In the genomic region with DNA sequence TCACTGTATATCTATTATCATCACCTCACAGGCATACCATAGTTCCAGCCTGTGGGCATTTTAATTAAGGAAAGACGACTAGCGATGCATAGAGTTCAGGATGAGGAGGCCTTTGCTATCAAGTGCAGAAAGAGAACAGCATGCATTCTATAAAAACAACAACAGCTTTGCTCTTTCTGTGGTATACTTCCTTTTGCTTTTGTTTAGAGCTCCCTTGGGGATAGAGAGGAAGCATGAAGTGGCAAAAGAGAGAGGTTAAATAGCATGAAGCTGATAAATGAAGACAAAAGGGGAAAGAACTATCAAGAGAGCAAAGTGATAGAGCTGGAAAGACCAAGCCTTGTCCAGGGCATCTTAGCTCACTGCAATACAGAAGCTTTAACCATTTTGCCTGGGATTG, we compare ENCODE assay signal across 14 cellular contexts. TPM values are rescaled to one million over a fixed set of nuclear protein-coding genes. Genes with fewer than 3 reads are reported as not detected.
DNase-seq lines count a peak whose midpoint lies in the region; ATAC-seq, FAIRE-seq and TF ChIP-seq lines count a peak whose summit lies in the region.
"Had no signal": no experiment of that assay in that cellular context is flagged by ENCODE, and none has a peak within 500 bp of the region (broad histone marks: within the 10 kb centered on the region; RNA-seq: fewer than 3 reads in every experiment).

No MANE protein-coding gene starts in this region.

- H3K4me1 ChIP-seq in right atrium auricular region, result no peaks in the 10 kb centered on the region

- TF ChIP-seq POLR2A in GM12891 (IDR thresholded peaks at IDR 0.05; ENCODE audit: low read depth, low read length), result no peak

- H3K4me3 Mint-ChIP-seq in T-helper 17 cell, result no peak overlapping the region

- H3K36me3 ChIP-seq in right atrium auricular region, result no peaks in the 10 kb centered on the region
- H3K36me3 ChIP-seq: thoracic aorta had no signal

- H3K27me3 Mint-ChIP-seq in T-helper 17 cell, result no peaks in the 10 kb centered on the region

- no peaks in the 10 kb centered on the region for H3K27me3 ChIP-seq in right atrium auricular region

- peak; percentile 67 for ATAC-seq in GM21360 (IDR thresholded peaks at IDR 0.05; ENCODE audit: unreplicated experiment)
- ATAC-seq in HG03135 (IDR thresholded peaks at IDR 0.05; ENCODE audit: unreplicated experiment), result peak; percentile 86
- no peak for ATAC-seq in T-helper 17 cell

- no peak overlapping the region for H3K27ac ChIP-seq in right atrium auricular region
- H3K27ac ChIP-seq: thoracic aorta had no signal

- no peaks in the 10 kb centered on the region for H3K9me3 ChIP-seq in right atrium auricular region
- no peaks in the 10 kb centered on the region for H3K9me3 ChIP-seq in T-helper 17 cell (ENCODE audit: control insufficient read depth, low read length, poor library complexity, severe bottlenecking)
- H3K9me3 ChIP-seq: thoracic aorta had no signal

- no peak for FAIRE-seq in GM12891 (lab: Jason Lieb, UNC)
- FAIRE-seq: TTC549 had no signal

- peak; percentile 51 for DNase-seq in GM12865 (ENCODE audit: low read depth)
- DNase-seq in NCI-H69 (lab: John Stamatoyannopoulos, UW), result peak; percentile 44
- no peak for DNase-seq in GM12891 (ENCODE audit: insufficient read length, low spot score)
- no peak for DNase-seq in stimulated activated CD4-positive, alpha-beta T cell treated with anti-CD3 and anti-CD28 coated beads, Interleukin-1b, Interleukin-23, amount 100 ng/mL, for 48 hours
- DNase-seq in right atrium auricular region (ENCODE audit: low spot score), result no peak
- DNase-seq in T-helper 17 cell, result no peak
- DNase-seq: activated naive CD4-positive, alpha-beta T cell treated with Interleukin-2 at 50 U/mL for 16 hours; C1 segment of cervical spinal cord; NK-92 treated with Interleukin-12 subunit alpha and Interleukin-12 subunit beta, amount 100 ng/mL, for 24 hours had no signal

- H3K36me3 Mint-ChIP-seq in T-helper 17 cell (ENCODE audit: low read depth), result peaks cover under 1% of the 10 kb centered on the region

- no peak overlapping the region for H3K27ac Mint-ChIP-seq in T-helper 17 cell

- TF ChIP-seq CTCF in GM12865 (IDR thresholded peaks at IDR 0.05; ENCODE audit: insufficient read depth, low read depth, low read length, missing control alignments) (no peak), right atrium auricular region (IDR thresholded peaks at IDR 0.05) (no peak)

- H3K4me3 ChIP-seq in GM12865 (ENCODE audit: low read depth, low read length) (no peak overlapping the region), right atrium auricular region (no peak overlapping the region)
- H3K4me3 ChIP-seq: thoracic aorta had no signal

- peaks cover 11% of the 10 kb centered on the region for H3K4me1 Mint-ChIP-seq in T-helper 17 cell

TF ChIP-seq in GM12891, 5 proteins besides CTCF, POLR2A, EP300 and RAD21:
- no peak for TF ChIP-seq POU2F2 (IDR thresholded peaks at IDR 0.05; ENCODE audit: low read depth, low read length)
- TF ChIP-seq POLR2AphosphoS5 (IDR thresholded peaks at IDR 0.05; ENCODE audit: low read depth, low read length), result no peak
- no peak for TF ChIP-seq PAX5 (IDR thresholded peaks at IDR 0.05; ENCODE audit: insufficient read depth, low read length, severe bottlenecking)
- no peak for TF ChIP-seq TAF1 (IDR thresholded peaks at IDR 0.05; ENCODE audit: low read depth, low read length)
- no peak for TF ChIP-seq SPI1 (IDR thresholded peaks at IDR 0.05; ENCODE audit: low read depth, low read length)
TF ChIP-seq in GM12891: peak in this region for 0.

RNA-seq across cellular contexts. Expression of a gene that starts 23.5 kb away (rescaled TPM):
- polyA plus RNA-seq in GM12891 (2012; ENCODE audit: low read depth, missing spikeins), result 0.78 TPM
- 1 to 10 TPM in 1 of 2 donors, not detected in 1; 2.7 TPM for total RNA-seq in right atrium auricular region
- under 1 TPM; 0.29 to 0.42 TPM for total RNA-seq in T-helper 17 cell
- polyA plus RNA-seq: neural cell had no signal

Comparison
In these comparisons a context has a peak if more than half of its experiments do, and no peak if none do; other contexts are left out.
1. DNase-seq: peak in GM12865 (single experiment) and NCI-H69 (single experiment); none in GM12891 (single experiment), stimulated activated CD4-positive, alpha-beta T cell treated with anti-CD3 and anti-CD28 coated beads, Interleukin-1b, Interleukin-23, amount 100 ng/mL, for 48 hours (single experiment), right atrium auricular region (single experiment) and T-helper 17 cell (0 of 3).